7 cellular contexts compared by ENCODE assay signal in the genomic region with DNA sequence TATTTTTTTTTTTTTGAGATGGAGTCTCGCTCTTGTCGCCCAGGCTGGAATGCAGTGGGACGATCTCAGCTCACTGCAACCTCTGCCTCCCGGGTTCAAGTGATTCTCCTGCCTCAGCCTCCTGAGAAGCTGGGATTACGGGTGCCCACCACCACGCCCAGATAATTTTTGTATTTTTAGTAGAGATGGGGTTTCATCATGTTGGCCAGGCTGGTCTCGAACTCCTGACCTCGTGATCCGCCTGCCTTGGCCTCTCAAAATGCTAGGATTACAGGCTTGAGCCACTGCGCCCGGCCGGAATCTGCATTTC. TPM values are rescaled to one million over a fixed set of nuclear protein-coding genes. Genes with fewer than 3 reads are reported as not detected.
DNase-seq lines count a peak whose midpoint lies in the region; TF ChIP-seq lines count a peak whose summit lies in the region.
"Not testable (repeated sequence)": the region's sequence is repeated elsewhere in the genome, so short reads cannot be mapped to it uniquely, and the experiment has no call there.

No MANE protein-coding gene starts in this region.

- H3K9ac ChIP-seq in GM23248 = peak overlapping the region; percentile 89

- 75 to 80% methylated on average over 12 of the region's 12 CpGs for WGBS in GM23248 (ENCODE audit: low coverage in 1 of 2, low lambda C conversion rate in 2 of 2, missing lambda C conversion rate in 2 of 2), 2 experiments
- WGBS in sigmoid colon, 2 donors = 64 to 88% methylated on average over 12 of the region's 12 CpGs

- not testable (repeated sequence) for TF ChIP-seq EP300 in sigmoid colon (IDR thresholded peaks at IDR 0.05)

- H3K9me2 ChIP-seq in GM23248 (ENCODE audit: insufficient read depth) = not testable (repeated sequence)

- H3K36me3 ChIP-seq in GM23248 (ENCODE audit: low read depth); Peyer's patch; cardiac muscle cell; sigmoid colon: not testable (repeated sequence)

- not testable (repeated sequence) for H3K27me3 ChIP-seq in GM23248 (replicated peaks; ENCODE audit: insufficient read depth); Peyer's patch; cardiac muscle cell
- peaks cover 0 to 24% (median 5%) of the 10 kb centered on the region in 3 donors for H3K27me3 ChIP-seq in sigmoid colon

- not testable (repeated sequence) for H3K36me3 Mint-ChIP-seq in activated T-helper 1 cell treated with anti-CD3 and anti-CD28 coated beads, Interleukin-12 subunit alpha, Interleukin-12 subunit beta, Interleukin-2, Interleukin-4 antibody, amounts not matched to agents 30 ng/mL and 10 ng/mL and 1 ng/mL, durations not matched to agents 14 hours and 24 hours and 36 hours (ENCODE audit: low read depth); mesothelial cell of epicardium

- not testable (repeated sequence) for H4K20me1 ChIP-seq in GM23248 (ENCODE audit: insufficient read depth)

- not testable (repeated sequence) for TF ChIP-seq POLR2A in Peyer's patch (IDR thresholded peaks at IDR 0.05); sigmoid colon (IDR thresholded peaks at IDR 0.05)

- H3K4me3 ChIP-seq in GM23248 (peak overlapping the region; percentile 87), Peyer's patch (peak overlapping the region; percentile 85 to 100 (median 94)), choroid plexus epithelial cell (ENCODE audit: low read depth, low read length) (peak overlapping the region; percentile 96), cardiac muscle cell (peak overlapping the region; percentile 53), sigmoid colon (peak overlapping the region in 3 of 4 donors; percentile 87 to 99 (median 92))

- peak overlapping the region; percentile 73 for H3K4me2 ChIP-seq in GM23248 (ENCODE audit: unreplicated experiment)

- not testable (repeated sequence) for H3K79me2 ChIP-seq in GM23248 (ENCODE audit: insufficient read depth)

- peaks cover 67% of the 10 kb centered on the region for H3K4me1 Mint-ChIP-seq in activated T-helper 1 cell treated with anti-CD3 and anti-CD28 coated beads, Interleukin-12 subunit alpha, Interleukin-12 subunit beta, Interleukin-2, Interleukin-4 antibody, amounts not matched to agents 30 ng/mL and 10 ng/mL and 1 ng/mL, durations not matched to agents 14 hours and 24 hours and 36 hours (ENCODE audit: low read depth)
- peaks cover 56% of the 10 kb centered on the region for H3K4me1 Mint-ChIP-seq in mesothelial cell of epicardium

- not testable (repeated sequence) for H3K4me1 ChIP-seq in GM23248 (ENCODE audit: insufficient read depth)
- H3K4me1 ChIP-seq in Peyer's patch (peaks cover 0 to 44% (median 37%) of the 10 kb centered on the region in 4 donors), cardiac muscle cell (ENCODE audit: low read depth) (peaks cover 49% of the 10 kb centered on the region), sigmoid colon (peaks cover 0 to 20% (median 10%) of the 10 kb centered on the region in 4 donors)

- H2AFZ ChIP-seq in GM23248 = peak overlapping the region; percentile 96

- peak overlapping the region; percentile 75 for H3K4me3 Mint-ChIP-seq in activated T-helper 1 cell treated with anti-CD3 and anti-CD28 coated beads, Interleukin-12 subunit alpha, Interleukin-12 subunit beta, Interleukin-2, Interleukin-4 antibody, amounts not matched to agents 30 ng/mL and 10 ng/mL and 1 ng/mL, durations not matched to agents 14 hours and 24 hours and 36 hours
- peak overlapping the region; percentile 71 for H3K4me3 Mint-ChIP-seq in mesothelial cell of epicardium

- H3K9me3 Mint-ChIP-seq in activated T-helper 1 cell treated with anti-CD3 and anti-CD28 coated beads, Interleukin-12 subunit alpha, Interleukin-12 subunit beta, Interleukin-2, Interleukin-4 antibody, amounts not matched to agents 30 ng/mL and 10 ng/mL and 1 ng/mL, durations not matched to agents 14 hours and 24 hours and 36 hours; mesothelial cell of epicardium: not testable (repeated sequence)

- intact Hi-C loops in activated T-helper 1 cell treated with anti-CD3 and anti-CD28 coated beads, Interleukin-12 subunit alpha, Interleukin-12 subunit beta, Interleukin-2, Interleukin-4 antibody, amounts not matched to agents 30 ng/mL and 10 ng/mL and 1 ng/mL, durations not matched to agents 14 hours and 24 hours and 36 hours (cut with micrococcal nuclease) = loop anchor here (5.0 kb wide), 2 partner anchors 121 to 296 kb away; partner anchors contain the start of genes TMC8 and TNRC6C
- intact Hi-C loops in sigmoid colon (cut with DNase I) = loop anchor here (2.0 to 5.0 kb wide), 2 partner anchors 39 to 231 kb away; partner anchors contain the start of gene BIRC5

- H3K27ac Mint-ChIP-seq in activated T-helper 1 cell treated with anti-CD3 and anti-CD28 coated beads, Interleukin-12 subunit alpha, Interleukin-12 subunit beta, Interleukin-2, Interleukin-4 antibody, amounts not matched to agents 30 ng/mL and 10 ng/mL and 1 ng/mL, durations not matched to agents 14 hours and 24 hours and 36 hours = peak overlapping the region; percentile 79
- peak overlapping the region; percentile 53 for H3K27ac Mint-ChIP-seq in mesothelial cell of epicardium

- TF ChIP-seq CTCF in Peyer's patch (IDR thresholded peaks at IDR 0.05); choroid plexus epithelial cell (conservative IDR thresholded peaks at IDR 0.05; ENCODE audit: low read depth, low read length); cardiac muscle cell (IDR thresholded peaks at IDR 0.05; ENCODE audit: low read depth, low read length); mesothelial cell of epicardium (IDR thresholded peaks at IDR 0.05; ENCODE audit: unreplicated experiment); sigmoid colon (IDR thresholded peaks at IDR 0.05): not testable (repeated sequence)

- not testable (repeated sequence) for H3F3A ChIP-seq in GM23248 (ENCODE audit: insufficient read depth)

- in situ Hi-C loops in GM23248 (cut with MboI) = not testable (repeated sequence)

- not testable (repeated sequence) for H3K9me3 ChIP-seq in GM23248 (ENCODE audit: low read depth); Peyer's patch; cardiac muscle cell (ENCODE audit: low read depth); sigmoid colon

- not testable (repeated sequence) for H3K27me3 Mint-ChIP-seq in activated T-helper 1 cell treated with anti-CD3 and anti-CD28 coated beads, Interleukin-12 subunit alpha, Interleukin-12 subunit beta, Interleukin-2, Interleukin-4 antibody, amounts not matched to agents 30 ng/mL and 10 ng/mL and 1 ng/mL, durations not matched to agents 14 hours and 24 hours and 36 hours (ENCODE audit: insufficient read depth); mesothelial cell of epicardium (ENCODE audit: low read depth)

- H3K27ac ChIP-seq in GM23248 = not testable (repeated sequence)
- H3K27ac ChIP-seq in Peyer's patch = peak overlapping the region in 1 of 4 donors; percentile 95
- peak overlapping the region; percentile 98 for H3K27ac ChIP-seq in cardiac muscle cell
- H3K27ac ChIP-seq in sigmoid colon = peak overlapping the region in 2 of 4 donors; percentile 85 to 91

- DNase-seq in GM23248; Peyer's patch; activated T-helper 1 cell treated with anti-CD3 and anti-CD28 coated beads, Interleukin-12 subunit alpha, Interleukin-12 subunit beta, Interleukin-2, Interleukin-4 antibody, amounts not matched to agents 30 ng/mL and 10 ng/mL and 1 ng/mL, durations not matched to agents 14 hours and 24 hours and 36 hours (ENCODE audit: low spot score); choroid plexus epithelial cell (ENCODE audit: low read depth); cardiac muscle cell (ENCODE audit: low read depth in 1 of 2, low spot score in 1 of 2); mesothelial cell of epicardium (ENCODE audit: low spot score in 2 of 2, unreplicated experiment in 2 of 2); sigmoid colon: not testable (repeated sequence)

RNA-seq across cellular contexts. Expression of gene TMEM235, which starts 22.2 kb away (rescaled TPM):
- total RNA-seq in GM23248 (2014; rRNA removed; shearing (Covaris generic)) = not detected in 2 replicates
- polyA plus RNA-seq in GM23248 (2016; fragmentation: Nextera tagmentation; extraction: Ambion mirVana) (not detected in 2 replicates), cardiac muscle cell (1.7 and 2.3 TPM in 2 replicates), sigmoid colon (under 1 TPM in 1 of 3 donors, not detected in 2; 0.04 TPM)
- total RNA-seq in Peyer's patch (not detected), cardiac muscle cell (2.0 and 5.2 TPM in 2 replicates), mesothelial cell of epicardium (1.5 to 1.8 TPM (median 1.5 TPM) in 3 replicates), sigmoid colon (not detected)
- total RNA-seq in activated T-helper 1 cell treated with anti-CD3 and anti-CD28 coated beads, Interleukin-12 subunit alpha, Interleukin-12 subunit beta, Interleukin-2, Interleukin-4 antibody, amounts not matched to agents 30 ng/mL and 10 ng/mL and 1 ng/mL, durations not matched to agents 14 hours and 24 hours and 36 hours = not detected in 2 replicates

RNA-seq across cellular contexts. Expression of gene BIRC5, which starts 39.5 kb away (rescaled TPM):
- total RNA-seq in GM23248 (2014; rRNA removed; shearing (Covaris generic)) = 30.9 and 32.5 TPM in 2 replicates
- polyA plus RNA-seq in GM23248 (2016; fragmentation: Nextera tagmentation; extraction: Ambion mirVana) (42.3 and 44.4 TPM in 2 replicates), cardiac muscle cell (17.7 and 112 TPM in 2 replicates), sigmoid colon (10 to 100 TPM in 2 of 3 donors, 1 to 10 TPM in 1; 3.6 to 33.5 (median 10.6) TPM)
- total RNA-seq in Peyer's patch (1 to 10 TPM; 2.4 to 6.5 (median 5.7) TPM), cardiac muscle cell (15.0 and 65.2 TPM in 2 replicates), mesothelial cell of epicardium (22.8 to 23.8 TPM (median 22.9 TPM) in 3 replicates), sigmoid colon (1 to 10 TPM in 1 of 4 donors, under 1 TPM in 3; 0.16 to 3.1 (median 0.32) TPM)
- total RNA-seq in activated T-helper 1 cell treated with anti-CD3 and anti-CD28 coated beads, Interleukin-12 subunit alpha, Interleukin-12 subunit beta, Interleukin-2, Interleukin-4 antibody, amounts not matched to agents 30 ng/mL and 10 ng/mL and 1 ng/mL, durations not matched to agents 14 hours and 24 hours and 36 hours = 39.4 and 39.6 TPM in 2 replicates
